ENCODE assay signal across 17 cellular contexts in the genomic region with DNA sequence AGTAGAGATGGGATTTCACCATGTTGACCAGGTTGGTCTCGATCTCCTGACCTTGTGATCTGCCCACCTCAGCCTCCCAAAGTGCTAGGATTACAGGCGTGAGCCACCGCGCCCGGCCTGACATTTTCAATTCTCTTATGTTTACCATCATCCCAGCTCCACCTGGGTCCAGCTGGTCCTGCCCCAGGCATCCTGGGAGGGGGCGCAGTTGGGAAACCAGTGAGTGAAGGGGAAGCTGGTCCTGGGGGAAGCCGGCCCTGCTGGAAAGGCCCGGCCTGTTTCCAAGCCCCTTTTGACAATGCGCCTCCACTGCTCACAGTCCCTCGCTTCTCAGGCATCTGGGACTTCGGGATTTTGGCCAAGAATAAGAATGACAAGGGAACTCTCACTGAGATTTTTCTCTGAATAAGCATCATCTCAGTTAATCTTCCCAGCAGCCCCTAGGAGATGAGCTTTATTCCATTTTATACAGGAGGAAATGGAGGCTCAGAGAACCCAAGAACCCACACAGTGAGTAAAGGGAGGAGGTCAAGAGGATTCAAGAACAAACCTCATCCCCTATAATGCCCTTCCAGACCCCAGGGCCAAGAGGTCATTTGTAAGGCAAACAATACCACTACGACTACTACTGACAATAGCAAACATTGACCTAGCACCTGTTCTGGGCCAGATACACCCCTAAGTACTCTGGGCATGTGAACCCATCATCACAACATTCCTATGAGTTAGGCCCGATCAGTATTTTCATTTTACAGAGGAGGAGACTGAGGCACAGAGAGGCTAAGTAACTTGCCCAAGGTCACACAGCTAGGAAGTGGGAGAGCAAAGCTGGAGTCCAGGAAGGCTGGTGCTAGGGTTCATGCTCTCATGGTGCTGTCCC. TPM values are rescaled to one million over a fixed set of nuclear protein-coding genes. Genes with fewer than 3 reads are reported as not detected.
DNase-seq lines count a peak whose midpoint lies in the region; ATAC-seq, FAIRE-seq and TF ChIP-seq lines count a peak whose summit lies in the region.
"Had no signal": no experiment of that assay in that cellular context is flagged by ENCODE, and none has a peak within 500 bp of the region (broad histone marks: within the 10 kb centered on the region; RNA-seq: fewer than 3 reads in every experiment).

No MANE protein-coding gene starts in this region.

- ATAC-seq in GM19395 (IDR thresholded peaks at IDR 0.05; ENCODE audit: unreplicated experiment), result no peak
- ATAC-seq in GM18517 (IDR thresholded peaks at IDR 0.05; ENCODE audit: unreplicated experiment), result no peak

- TF ChIP-seq CTCF in neural crest cell (conservative IDR thresholded peaks at IDR 0.05), result no peak
- no peak for TF ChIP-seq CTCF in vagina (IDR thresholded peaks at IDR 0.05)

- FAIRE-seq in HTR-8/SVneo (lab: Jason Lieb, UNC), result peak; percentile 13

- no peaks in the 10 kb centered on the region for H3K27me3 Mint-ChIP-seq in neural crest cell (ENCODE audit: low read depth)

- no peaks in the 10 kb centered on the region for H3K36me3 ChIP-seq in vagina
- H3K36me3 ChIP-seq: HAP-1, SJCRH30 had no signal

- DNase-seq in HTR-8/SVneo (ENCODE audit: insufficient read length, low spot score) (no peak), caudate nucleus (lab: John Stamatoyannopoulos, UW) (peak in 2 of 61 donors; percentile 12 to 18), neural crest cell (ENCODE audit: low read depth, low spot score) (no peak), vagina (ENCODE audit: extremely low spot score in 2 of 2) (peak; percentile 22 to 43), NCI-H1694 treated with DMSO at 0.1 percent for 48 hours (lab: John Stamatoyannopoulos, UW) (no peak)
- DNase-seq: CD4-positive, CD25-positive, alpha-beta regulatory T cell; EL; NCI-H1417 treated with DMSO at 0.1 percent for 48 hours; NCI-H2029 treated with DMSO at 0.1 percent for 48 hours; NCI-H2171 treated with DMSO at 0.1 percent for 48 hours; NCI-H446 treated with DMSO at 0.1 percent for 48 hours; SJCRH30 had no signal

- peaks cover 37% of the 10 kb centered on the region for H3K4me1 Mint-ChIP-seq in neural crest cell
- H3K4me1 Mint-ChIP-seq: B cell; CD4-positive, CD25-positive, alpha-beta regulatory T cell had no signal

- no peaks in the 10 kb centered on the region for H3K9me3 Mint-ChIP-seq in neural crest cell

- no peak overlapping the region for H3K4me3 ChIP-seq in vagina
- H3K4me3 ChIP-seq: HAP-1, SJCRH30 had no signal

- H3K27me3 ChIP-seq in vagina, result no peaks in the 10 kb centered on the region

- H3K36me3 Mint-ChIP-seq in neural crest cell (ENCODE audit: low read depth), result no peaks in the 10 kb centered on the region
- H3K36me3 Mint-ChIP-seq: CD4-positive, CD25-positive, alpha-beta regulatory T cell had no signal

- intact Hi-C loops in vagina (cut with DNase I), result no loop called here

- H3K27ac ChIP-seq in caudate nucleus (ENCODE audit: low read depth, low read length) (peak overlapping the region; percentile 60), vagina (no peak overlapping the region)
- H3K27ac ChIP-seq: SJCRH30 had no signal

- no peak overlapping the region for H3K4me3 Mint-ChIP-seq in neural crest cell
- H3K4me3 Mint-ChIP-seq: B cell; CD4-positive, CD25-positive, alpha-beta regulatory T cell had no signal

- TF ChIP-seq POLR2A in vagina (IDR thresholded peaks at IDR 0.05), result no peak

- no peaks in the 10 kb centered on the region for H3K9me3 ChIP-seq in vagina
- H3K9me3 ChIP-seq: HAP-1, SJCRH30 had no signal

- peak overlapping the region; percentile 35 for H3K27ac Mint-ChIP-seq in neural crest cell (ENCODE audit: unreplicated experiment)
- H3K27ac Mint-ChIP-seq: B cell; CD4-positive, CD25-positive, alpha-beta regulatory T cell had no signal

- no peaks in the 10 kb centered on the region for H3K4me1 ChIP-seq in vagina
- H3K4me1 ChIP-seq: HAP-1 had no signal

RNA-seq across cellular contexts. Expression of gene SLC13A3, which starts 14.0 kb away (rescaled TPM):
- total RNA-seq in neural crest cell, result 6.1 and 6.7 TPM in 2 replicates
- total RNA-seq in vagina, result 1.2 TPM
- total RNA-seq: HT1080, SJCRH30 had no signal

RNA-seq across cellular contexts. Expression of gene TP53RK, which starts 52.0 kb away (rescaled TPM):
- 19.5 and 19.8 TPM in 2 replicates for total RNA-seq in neural crest cell
- 27.7 TPM for total RNA-seq in vagina

Comparison
In these comparisons a context has a peak if more than half of its experiments do, and no peak if none do; other contexts are left out.
1. DNase-seq: peak in vagina (2 of 2); none in HTR-8/SVneo (single experiment), neural crest cell (single experiment) and NCI-H1694 treated with DMSO at 0.1 percent for 48 hours (single experiment).